In the genomic region with DNA sequence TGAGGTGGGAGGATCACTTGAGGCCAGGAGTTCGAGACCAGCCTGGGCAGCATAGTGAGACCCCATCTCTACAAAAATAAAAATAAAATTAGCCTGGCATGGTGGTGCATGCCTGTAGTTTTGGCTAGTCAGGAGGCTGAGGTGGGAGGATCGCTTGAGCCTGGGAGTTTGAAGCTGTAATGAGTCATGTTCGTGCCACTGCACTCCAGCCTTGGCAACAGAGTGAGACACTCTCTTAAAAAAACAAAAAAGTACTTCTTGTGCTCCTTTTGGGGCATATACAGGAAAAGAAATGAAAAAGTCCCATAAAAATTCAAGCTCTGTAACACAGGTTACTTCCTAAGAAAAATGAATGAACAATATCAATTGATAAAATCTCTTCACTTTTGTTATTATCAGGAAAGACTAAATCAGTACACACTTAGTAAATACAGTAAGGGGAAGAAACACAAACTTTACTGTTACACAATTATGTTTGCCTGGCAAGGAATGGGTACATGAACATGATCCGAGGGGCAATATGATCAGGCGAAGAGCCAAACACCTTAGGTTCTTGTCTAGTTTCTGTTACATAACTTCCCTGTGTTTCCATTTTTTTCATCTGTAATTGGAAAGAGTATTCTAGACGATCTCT, we compare ENCODE assay signal across 16 cellular contexts. TPM values are rescaled to one million over a fixed set of nuclear protein-coding genes. Genes with fewer than 3 reads are reported as not detected.
A peak's percentile ranks its signal among the peaks of the same experiment; 100 is the strongest.
DNase-seq lines count a peak whose midpoint lies in the region; ATAC-seq and TF ChIP-seq lines count a peak whose summit lies in the region.
"Had no signal": no experiment of that assay in that cellular context is flagged by ENCODE, and none has a peak within 500 bp of the region (broad histone marks: within the 10 kb centered on the region; RNA-seq: fewer than 3 reads in every experiment).

No MANE protein-coding gene starts in this region.

- no peaks in the 10 kb centered on the region for H3K36me3 ChIP-seq in adipocyte (ENCODE audit: control insufficient read depth, insufficient read depth, low read length, severe bottlenecking)
- H3K36me3 ChIP-seq: cardiac muscle cell had no signal

- no peaks in the 10 kb centered on the region for H3K27me3 ChIP-seq in adipocyte (replicated peaks; ENCODE audit: control insufficient read depth, insufficient read depth, low read length)
- H3K27me3 ChIP-seq: cardiac muscle cell had no signal

- POLR2A ChIA-PET in HEK293T (lab: Yijun Ruan, JAX), result no interaction called here

- peak overlapping the region; percentile 21 for H3K4me3 ChIP-seq in adipocyte (ENCODE audit: low read length)
- no peak overlapping the region for H3K4me3 ChIP-seq in fibroblast of pulmonary artery (replicated peaks; ENCODE audit: low read depth, low read length)
- H3K4me3 ChIP-seq: cardiac muscle cell, lung, skin epidermis had no signal

- H3K4me1 ChIP-seq in adipocyte (ENCODE audit: control insufficient read depth, insufficient read depth, low read length), result peaks cover 34% of the 10 kb centered on the region

- H3K9me3 ChIP-seq in adipocyte (ENCODE audit: control insufficient read depth, low read length), result no peaks in the 10 kb centered on the region

- intact Hi-C loops in Right ventricle myocardium inferior (cut with DNase I), result no loop called here

- no peak for ATAC-seq in Right ventricle myocardium inferior
- ATAC-seq: stimulated activated naive CD8-positive, alpha-beta T cell treated with anti-CD3 and anti-CD28 coated beads, Interleukin-15, amount 100 ng/mL, for 72 hours had no signal

- in situ Hi-C loops in KBM-7 (cut with MboI; ENCODE audit: low pct_unique_long_range_greater_than_20kb, low sequenced_read_pairs), result no loop called here

- CTCF ChIA-PET in HEK293T (lab: Yijun Ruan, JAX), result interaction anchor here (1.0 kb wide), 1 partner anchor 195 kb away, joined by 5 read pairs; no protein-coding TSS in a partner anchor

- peak; percentile 12 for DNase-seq in KBM-7
- peak; percentile 6 for DNase-seq in adipocyte (ENCODE audit: low read depth)
- DNase-seq in fibroblast of pulmonary artery (ENCODE audit: low read depth), result peak; percentile 71
- peak; percentile 30 for DNase-seq in stromal cell of bone marrow (ENCODE audit: low read depth)
- no peak for DNase-seq in Right ventricle myocardium inferior (ENCODE audit: missing footprints)
- no peak for DNase-seq in NCI-H1048 (lab: John Stamatoyannopoulos, UW)
- DNase-seq in HEK293T (ENCODE audit: extremely low spot score), result no peak
- DNase-seq: activated B cell treated with CpG ODN at 0.5 μM for 24 hours; activated gamma-delta T cell; hippocampal formation; NCI-H2227 treated with DMSO at 0.1 percent for 48 hours; stimulated activated naive CD8-positive, alpha-beta T cell treated with anti-CD3 and anti-CD28 coated beads, Interleukin-15, amount 100 ng/mL, for 72 hours had no signal

- no peak overlapping the region for H3K9ac ChIP-seq in adipocyte (ENCODE audit: low read length)

- TF ChIP-seq CTCF in fibroblast of pulmonary artery (IDR thresholded peaks at IDR 0.05; ENCODE audit: low read length, missing control alignments), result no peak

TF ChIP-seq in HEK293T, 16 proteins besides CTCF, POLR2A, EP300 and RAD21:
- TF ChIP-seq L3MBTL2 (conservative IDR thresholded peaks at IDR 0.05) (no peak), BHLHE40 (IDR thresholded peaks at IDR 0.05; ENCODE audit: borderline replicate concordance) (no peak), LEF1 (IDR thresholded peaks at IDR 0.05; ENCODE audit: borderline replicate concordance) (no peak), SUZ12 (IDR thresholded peaks at IDR 0.05) (no peak), SP1 (IDR thresholded peaks at IDR 0.05) (no peak), FOXM1 (IDR thresholded peaks at IDR 0.05; ENCODE audit: borderline replicate concordance) (no peak), ARNT (IDR thresholded peaks at IDR 0.05) (no peak), CTBP1 (IDR thresholded peaks at IDR 0.05; ENCODE audit: borderline replicate concordance) (no peak), NFRKB (IDR thresholded peaks at IDR 0.05) (no peak), ZNF384 (IDR thresholded peaks at IDR 0.05) (no peak), FOXA1 (IDR thresholded peaks at IDR 0.05) (no peak), FOXK2 (IDR thresholded peaks at IDR 0.05) (no peak), HDGF (IDR thresholded peaks at IDR 0.05; ENCODE audit: borderline replicate concordance) (no peak), TARDBP (IDR thresholded peaks at IDR 0.05) (no peak), ELF4 (IDR thresholded peaks at IDR 0.05) (no peak)
- TF ChIP-seq, protein P1, sequence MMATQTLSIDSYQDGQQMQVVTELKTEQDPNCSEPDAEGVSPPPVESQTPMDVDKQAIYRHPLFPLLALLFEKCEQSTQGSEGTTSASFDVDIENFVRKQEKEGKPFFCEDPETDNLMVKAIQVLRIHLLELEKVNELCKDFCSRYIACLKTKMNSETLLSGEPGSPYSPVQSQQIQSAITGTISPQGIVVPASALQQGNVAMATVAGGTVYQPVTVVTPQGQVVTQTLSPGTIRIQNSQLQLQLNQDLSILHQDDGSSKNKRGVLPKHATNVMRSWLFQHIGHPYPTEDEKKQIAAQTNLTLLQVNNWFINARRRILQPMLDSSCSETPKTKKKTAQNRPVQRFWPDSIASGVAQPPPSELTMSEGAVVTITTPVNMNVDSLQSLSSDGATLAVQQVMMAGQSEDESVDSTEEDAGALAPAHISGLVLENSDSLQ (IDR thresholded peaks at IDR 0.05), result no peak

RNA-seq across cellular contexts. Expression of a gene that starts 46.9 kb away (rescaled TPM):
- 0.16 TPM for total RNA-seq in Right ventricle myocardium inferior
- total RNA-seq: activated B cell treated with CpG ODN at 0.5 μM for 24 hours, cardiac muscle cell, neural crest cell had no signal

Comparison
In these comparisons a context has a peak if more than half of its experiments do, and no peak if none do; other contexts are left out.
1. DNase-seq: peak in KBM-7 (single experiment), adipocyte (single experiment), fibroblast of pulmonary artery (single experiment) and stromal cell of bone marrow (single experiment); none in Right ventricle myocardium inferior (single experiment), NCI-H1048 (single experiment) and HEK293T (single experiment).